10 cellular contexts compared by ENCODE assay signal in the genomic region with DNA sequence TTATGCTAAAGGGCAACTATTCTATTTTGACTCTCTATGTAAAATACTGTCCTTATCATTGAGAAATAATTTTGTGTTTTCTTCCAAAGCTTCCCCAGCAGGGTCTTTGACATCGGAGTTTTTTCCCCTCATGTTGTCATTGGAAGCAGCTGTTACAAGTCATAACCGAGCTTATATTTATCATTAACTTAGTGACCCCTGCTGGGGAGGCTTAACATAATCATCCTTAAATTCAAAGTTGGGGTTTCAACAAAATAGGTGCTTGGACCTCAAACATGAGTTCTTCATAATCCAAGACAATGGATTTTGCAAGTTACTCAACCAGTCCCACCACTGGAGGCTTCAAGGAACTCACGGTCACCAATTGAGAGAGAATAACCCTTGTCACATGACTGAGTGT.
DNase-seq lines count a peak whose midpoint lies in the region; ATAC-seq and TF ChIP-seq lines count a peak whose summit lies in the region.
"Had no signal": no experiment of that assay in that cellular context is flagged by ENCODE, and none has a peak within 500 bp of the region (broad histone marks: within the 10 kb centered on the region; RNA-seq: fewer than 3 reads in every experiment).

No MANE protein-coding gene starts in this region.

- H3K79me1 ChIP-seq in neuronal stem cell (ENCODE audit: low read depth, low read length): no peaks in the 10 kb centered on the region

- H3K4me1 ChIP-seq in SK-N-SH (ENCODE audit: control insufficient read depth in 1 of 2, insufficient read depth in 2 of 2, low read depth in 1 of 2, low read length in 1 of 2) (peaks cover 0 to 6% of the 10 kb centered on the region in 2 experiments; a peak in 1 of 4 replicates), tibial artery (no peaks in the 10 kb centered on the region), neuronal stem cell (ENCODE audit: control insufficient read depth in 2 of 2, insufficient read depth in 1 of 2, low read depth in 1 of 2, low read length in 2 of 2) (peaks cover 0 to 5% of the 10 kb centered on the region in 2 donors)
- H3K4me1 ChIP-seq: vagina had no signal

- DNase-seq in SK-N-SH (peak; percentile 37), NCI-H524 (lab: John Stamatoyannopoulos, UW) (peak; percentile 27 to 72), epithelial cell of esophagus (ENCODE audit: low read depth) (peak; percentile 7), tibial artery (no peak), neuronal stem cell (ENCODE audit: low spot score) (no peak), LoVo (ENCODE audit: low spot score) (no peak), HK-2 (ENCODE audit: unreplicated experiment) (no peak)

- no peak overlapping the region for H2BK120ac ChIP-seq in neuronal stem cell (ENCODE audit: low read depth, low read length)

- no peaks in the 10 kb centered on the region for H3K9me2 ChIP-seq in SK-N-SH

- no peak overlapping the region for H3K18ac ChIP-seq in neuronal stem cell (ENCODE audit: low read length)

- H3K4me3 ChIP-seq in SK-N-SH (ENCODE audit: low read depth in 2 of 2, low read length in 1 of 2): no peak overlapping the region
- H3K4me3 ChIP-seq in epithelial cell of esophagus (ENCODE audit: low read length): no peak overlapping the region
- H3K4me3 ChIP-seq in tibial artery: no peak overlapping the region
- H3K4me3 ChIP-seq in neuronal stem cell (ENCODE audit: low read length in 2 of 2): no peak overlapping the region
- H3K4me3 ChIP-seq: vagina had no signal

- 5% methylated on average over 3 of the region's 3 CpGs for WGBS in SK-N-SH (ENCODE audit: low lambda C conversion rate)
- WGBS in neuronal stem cell (ENCODE audit: extremely low coverage in 2 of 2, insufficient read length in 2 of 2, insufficient replicate concordance in 1 of 2), 2 donors: no CpG with 5 or more reads among the region's 3 CpGs

- no peak for ATAC-seq in SK-N-SH treated with all-trans-retinoic acid at 6 μM for 48 hours

- H3K4me2 ChIP-seq in SK-N-SH (no peak overlapping the region), neuronal stem cell (ENCODE audit: insufficient read depth, low read length, poor library complexity, severe bottlenecking) (no peak overlapping the region)

- no peaks in the 10 kb centered on the region for H3K27me3 ChIP-seq in SK-N-SH (ENCODE audit: insufficient read depth)
- no peaks in the 10 kb centered on the region for H3K27me3 ChIP-seq in tibial artery
- H3K27me3 ChIP-seq in neuronal stem cell (ENCODE audit: control insufficient read depth in 3 of 3, insufficient read depth in 3 of 3, low read depth in 1 of 3, low read length in 3 of 3): no peaks in the 10 kb centered on the region
- H3K27me3 ChIP-seq: vagina had no signal

- H3K23ac ChIP-seq in neuronal stem cell (ENCODE audit: low read depth, low read length, poor library complexity): no peak overlapping the region

- H3K9ac ChIP-seq in SK-N-SH (no peak overlapping the region), neuronal stem cell (ENCODE audit: low read depth, low read length, poor library complexity) (no peak overlapping the region)

- H3K4ac ChIP-seq in neuronal stem cell (ENCODE audit: low read length): no peak overlapping the region

- H2AFZ ChIP-seq in SK-N-SH (ENCODE audit: low read depth): no peak overlapping the region
- no peak overlapping the region for H2AFZ ChIP-seq in neuronal stem cell (ENCODE audit: low read length)

- H3K9me3 ChIP-seq in SK-N-SH (no peaks in the 10 kb centered on the region), tibial artery (no peaks in the 10 kb centered on the region), neuronal stem cell (replicated peaks in 1 of 2; ENCODE audit: control insufficient read depth in 2 of 2, insufficient read depth in 1 of 2, low read depth in 1 of 2, low read length in 2 of 2) (peaks cover 0 to 2% of the 10 kb centered on the region in 2 donors)
- H3K9me3 ChIP-seq: vagina had no signal

- H2BK15ac ChIP-seq in neuronal stem cell (ENCODE audit: low read length): no peak overlapping the region

- no peak overlapping the region for H4K8ac ChIP-seq in neuronal stem cell (ENCODE audit: low read depth, low read length)

- no peak overlapping the region for H3K14ac ChIP-seq in neuronal stem cell (ENCODE audit: low read length)

- H2AK5ac ChIP-seq in neuronal stem cell (ENCODE audit: low read depth, low read length): no peak overlapping the region

- H3F3A ChIP-seq in SK-N-SH (replicated peaks; ENCODE audit: insufficient read depth): no peaks in the 10 kb centered on the region

- H4K20me1 ChIP-seq in SK-N-SH (ENCODE audit: insufficient read depth): no peaks in the 10 kb centered on the region

- POLR2A ChIA-PET in SK-N-SH (lab: Yijun Ruan, JAX): no interaction called here

- no peaks in the 10 kb centered on the region for H3K36me3 ChIP-seq in SK-N-SH (replicated peaks in 1 of 2; ENCODE audit: control insufficient read depth in 1 of 2, insufficient read depth in 2 of 2, low read length in 1 of 2)
- H3K36me3 ChIP-seq in tibial artery: no peaks in the 10 kb centered on the region
- H3K36me3 ChIP-seq in neuronal stem cell (replicated peaks in 1 of 2; ENCODE audit: control insufficient read depth in 2 of 2, insufficient read depth in 2 of 2, low read length in 2 of 2): no peaks in the 10 kb centered on the region
- H3K36me3 ChIP-seq: vagina had no signal

- no peak for TF ChIP-seq EP300 in SK-N-SH (IDR thresholded peaks at IDR 0.05; ENCODE audit: borderline replicate concordance in 1 of 2, low read depth in 1 of 2, low read length in 1 of 2)

- H2BK5ac ChIP-seq in neuronal stem cell (ENCODE audit: low read length): no peak overlapping the region

- H2BK12ac ChIP-seq in neuronal stem cell (ENCODE audit: low read length): no peak overlapping the region

- intact Hi-C loops in tibial artery (cut with DNase I; ENCODE audit: low total_unique reads): no loop called here

- H4K91ac ChIP-seq in neuronal stem cell (ENCODE audit: low read depth, low read length, poor library complexity): no peak overlapping the region

- TF ChIP-seq CTCF in SK-N-SH (IDR thresholded peaks at IDR 0.05): peak; percentile 55
- peak; percentile 19 for TF ChIP-seq CTCF in epithelial cell of esophagus (IDR thresholded peaks at IDR 0.05; ENCODE audit: insufficient read depth, low read depth, low read length, missing control alignments)
- TF ChIP-seq CTCF in tibial artery (IDR thresholded peaks at IDR 0.05): peak; percentile 13 to 15

- TF ChIP-seq RAD21 in SK-N-SH (IDR thresholded peaks at IDR 0.05; ENCODE audit: low read length): peak; percentile 72

- no peaks in the 10 kb centered on the region for H3K79me2 ChIP-seq in SK-N-SH (ENCODE audit: insufficient read depth)

- CTCF ChIA-PET in SK-N-SH (lab: Yijun Ruan, JAX): interaction anchor here (0.6 to 1.8 kb wide), 19 partner anchors 9 to 1050 kb away, joined by 3 to 13 read pairs (median 4); a partner anchor contains a TSS

- H3K27ac ChIP-seq in SK-N-SH (ENCODE audit: low read depth in 2 of 2, low read length in 1 of 2) (no peak overlapping the region), tibial artery (no peak overlapping the region), neuronal stem cell (replicated peaks; ENCODE audit: low read length) (no peak overlapping the region)
- H3K27ac ChIP-seq: HL-60, vagina had no signal

TF ChIP-seq in SK-N-SH, 30 proteins besides CTCF, POLR2A, EP300 and RAD21:
- no peak for TF ChIP-seq FOXM1 (IDR thresholded peaks at IDR 0.05; ENCODE audit: low read depth)
- peak; percentile 37; the same call in 1 of the 2 replicates for TF ChIP-seq SMC3 (IDR thresholded peaks at IDR 0.05; ENCODE audit: low read depth, low read length)
- no peak for TF ChIP-seq TAF1 (IDR thresholded peaks at IDR 0.05; ENCODE audit: borderline replicate concordance, low read depth, low read length)
- TF ChIP-seq TCF12 (IDR thresholded peaks at IDR 0.05): no peak
- TF ChIP-seq TEAD4 (IDR thresholded peaks at IDR 0.05; ENCODE audit: borderline replicate concordance, insufficient read depth): no peak
- TF ChIP-seq JUND (IDR thresholded peaks at IDR 0.05): no peak

TF ChIP-seq in SK-N-SH treated with all-trans-retinoic acid at 6 μM for 48 hours, 23 proteins besides CTCF, POLR2A, EP300 and RAD21:
- no peak for TF ChIP-seq ESRRG (CRISPR knock-in tag; IDR thresholded peaks at IDR 0.05)
- TF ChIP-seq ZC3H10 (CRISPR knock-in tag; IDR thresholded peaks at IDR 0.05): no peak
- TF ChIP-seq ZFP3 (CRISPR knock-in tag; IDR thresholded peaks at IDR 0.05): no peak
- TF ChIP-seq ZNF8 (CRISPR knock-in tag; IDR thresholded peaks at IDR 0.05): no peak
- TF ChIP-seq ZNF565 (CRISPR knock-in tag; conservative IDR thresholded peaks at IDR 0.05; ENCODE audit: low read depth): no peak
- no peak for TF ChIP-seq TCF4 (CRISPR knock-in tag; IDR thresholded peaks at IDR 0.05; ENCODE audit: borderline replicate concordance)
- no peak for TF ChIP-seq ISL1 (CRISPR knock-in tag; IDR thresholded peaks at IDR 0.05)
- no peak for TF ChIP-seq SNAI2 (CRISPR knock-in tag; IDR thresholded peaks at IDR 0.05)
- no peak for TF ChIP-seq GLIS3 (CRISPR knock-in tag; IDR thresholded peaks at IDR 0.05)
- TF ChIP-seq, protein P1, sequence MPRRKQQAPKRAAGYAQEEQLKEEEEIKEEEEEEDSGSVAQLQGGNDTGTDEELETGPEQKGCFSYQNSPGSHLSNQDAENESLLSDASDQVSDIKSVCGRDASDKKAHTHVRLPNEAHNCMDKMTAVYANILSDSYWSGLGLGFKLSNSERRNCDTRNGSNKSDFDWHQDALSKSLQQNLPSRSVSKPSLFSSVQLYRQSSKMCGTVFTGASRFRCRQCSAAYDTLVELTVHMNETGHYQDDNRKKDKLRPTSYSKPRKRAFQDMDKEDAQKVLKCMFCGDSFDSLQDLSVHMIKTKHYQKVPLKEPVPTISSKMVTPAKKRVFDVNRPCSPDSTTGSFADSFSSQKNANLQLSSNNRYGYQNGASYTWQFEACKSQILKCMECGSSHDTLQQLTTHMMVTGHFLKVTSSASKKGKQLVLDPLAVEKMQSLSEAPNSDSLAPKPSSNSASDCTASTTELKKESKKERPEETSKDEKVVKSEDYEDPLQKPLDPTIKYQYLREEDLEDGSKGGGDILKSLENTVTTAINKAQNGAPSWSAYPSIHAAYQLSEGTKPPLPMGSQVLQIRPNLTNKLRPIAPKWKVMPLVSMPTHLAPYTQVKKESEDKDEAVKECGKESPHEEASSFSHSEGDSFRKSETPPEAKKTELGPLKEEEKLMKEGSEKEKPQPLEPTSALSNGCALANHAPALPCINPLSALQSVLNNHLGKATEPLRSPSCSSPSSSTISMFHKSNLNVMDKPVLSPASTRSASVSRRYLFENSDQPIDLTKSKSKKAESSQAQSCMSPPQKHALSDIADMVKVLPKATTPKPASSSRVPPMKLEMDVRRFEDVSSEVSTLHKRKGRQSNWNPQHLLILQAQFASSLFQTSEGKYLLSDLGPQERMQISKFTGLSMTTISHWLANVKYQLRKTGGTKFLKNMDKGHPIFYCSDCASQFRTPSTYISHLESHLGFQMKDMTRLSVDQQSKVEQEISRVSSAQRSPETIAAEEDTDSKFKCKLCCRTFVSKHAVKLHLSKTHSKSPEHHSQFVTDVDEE (CRISPR knock-in tag; IDR thresholded peaks at IDR 0.05): no peak
- no peak for TF ChIP-seq BACH2 (CRISPR knock-in tag; IDR thresholded peaks at IDR 0.05; ENCODE audit: borderline replicate concordance)
- no peak for TF ChIP-seq ZNF70 (CRISPR knock-in tag; IDR thresholded peaks at IDR 0.05)

Comparison
In these comparisons a context has a peak if more than half of its experiments do, and no peak if none do; other contexts are left out.
1. DNase-seq: peak in SK-N-SH (single experiment), NCI-H524 (2 of 2) and epithelial cell of esophagus (single experiment); none in tibial artery (0 of 2), neuronal stem cell (single experiment), LoVo (single experiment) and HK-2 (single experiment).
2. Peak in every context shown above with its lines, with median percentiles within 50 percentile points of each other: CTCF ChIP-seq.